Comparison of ENCODE assay signal across 25 cellular contexts in the genomic region with DNA sequence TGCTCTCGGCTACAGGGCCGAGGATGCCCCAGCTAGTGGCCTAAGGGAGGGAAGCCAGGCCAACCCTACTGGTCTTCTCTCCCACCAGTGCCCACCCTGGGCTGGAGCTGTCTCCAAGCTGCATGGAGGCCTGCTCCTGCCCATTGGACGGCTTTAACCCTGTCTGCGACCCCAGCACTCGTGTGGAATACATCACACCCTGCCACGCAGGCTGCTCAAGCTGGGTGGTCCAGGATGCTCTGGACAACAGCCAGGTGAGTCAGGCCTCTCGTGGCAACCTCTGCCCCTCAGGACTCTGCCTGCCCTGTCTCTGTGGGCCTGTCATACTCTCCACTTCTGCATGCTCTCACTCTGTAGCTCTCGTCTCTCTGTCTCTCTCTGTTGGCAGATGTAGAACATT. TPM values are rescaled to one million over a fixed set of nuclear protein-coding genes. Genes with fewer than 3 reads are reported as not detected.
DNase-seq lines count a peak whose midpoint lies in the region; ATAC-seq lines count a peak whose summit lies in the region.
"Had no signal": no experiment of that assay in that cellular context is flagged by ENCODE, and none has a peak within 500 bp of the region (broad histone marks: within the 10 kb centered on the region; RNA-seq: fewer than 3 reads in every experiment).

No MANE protein-coding gene starts in this region.

- H3K36me3 Mint-ChIP-seq in stimulated activated effector memory CD8-positive, alpha-beta T cell treated with anti-CD3 and anti-CD28 coated beads, Interleukin-12 subunit alpha, Interleukin-12 subunit beta, amount 100 ng/mL, for 72 hours = no peaks in the 10 kb centered on the region
- no peaks in the 10 kb centered on the region for H3K36me3 Mint-ChIP-seq in T-helper 17 cell (ENCODE audit: low read depth)
- H3K36me3 Mint-ChIP-seq: CD4-positive, CD25-positive, alpha-beta regulatory T cell had no signal

- H3K9me3 ChIP-seq in T-helper 17 cell (ENCODE audit: control insufficient read depth, low read length, poor library complexity, severe bottlenecking) = no peaks in the 10 kb centered on the region

- H3K27me3 Mint-ChIP-seq in T-helper 17 cell = peaks cover 12% of the 10 kb centered on the region

- no peak overlapping the region for H3K4me3 Mint-ChIP-seq in stimulated activated effector memory CD8-positive, alpha-beta T cell treated with anti-CD3 and anti-CD28 coated beads, Interleukin-12 subunit alpha, Interleukin-12 subunit beta, amount 100 ng/mL, for 72 hours
- H3K4me3 Mint-ChIP-seq in T-helper 17 cell = no peak overlapping the region
- H3K4me3 Mint-ChIP-seq: CD4-positive, CD25-positive, alpha-beta regulatory T cell had no signal

- peak overlapping the region; percentile 24 for H3K27ac ChIP-seq in layer of hippocampus (ENCODE audit: low read depth, low read length)
- H3K27ac ChIP-seq: KMS-11, PC-9, RWPE1 had no signal

- H3K9me3 Mint-ChIP-seq in stimulated activated effector memory CD8-positive, alpha-beta T cell treated with anti-CD3 and anti-CD28 coated beads, Interleukin-12 subunit alpha, Interleukin-12 subunit beta, amount 100 ng/mL, for 72 hours = no peaks in the 10 kb centered on the region
- H3K9me3 Mint-ChIP-seq: CD4-positive, CD25-positive, alpha-beta regulatory T cell had no signal

- DNase-seq in Daoy (ENCODE audit: low read depth) (peak; percentile 14), amniotic epithelial cell (ENCODE audit: low read depth) (peak; percentile 3), T-helper 17 cell (no peak), GM19238 (ENCODE audit: insufficient read length, low spot score) (no peak), SKM-1 treated with dmso at 0.1 percent for 144 hours (lab: John Stamatoyannopoulos, UW; ENCODE audit: unreplicated experiment) (no peak)
- no peak for DNase-seq in stimulated activated effector memory CD8-positive, alpha-beta T cell treated with anti-CD3 and anti-CD28 coated beads, Interleukin-12 subunit alpha, Interleukin-12 subunit beta, amount 100 ng/mL, for 72 hours (ENCODE audit: low spot score in 2 of 2)
- DNase-seq: CD4-positive, CD25-positive, alpha-beta regulatory T cell; COR-L47; DMS 273 treated with DMSO at 0.1 percent for 48 hours; GF-D8; GOT3; MV-4-11; NCI-H1417 treated with DMSO at 0.1 percent for 48 hours; NCI-H187 treated with DMSO at 0.1 percent for 48 hours; NCI-H2227 treated with DMSO at 0.1 percent for 48 hours; NCI-H510A treated with DMSO at 0.1 percent for 48 hours; PC-9; SIG-M5 had no signal

- no peaks in the 10 kb centered on the region for H3K4me1 Mint-ChIP-seq in stimulated activated effector memory CD8-positive, alpha-beta T cell treated with anti-CD3 and anti-CD28 coated beads, Interleukin-12 subunit alpha, Interleukin-12 subunit beta, amount 100 ng/mL, for 72 hours
- peaks cover 2% of the 10 kb centered on the region for H3K4me1 Mint-ChIP-seq in T-helper 17 cell
- H3K4me1 Mint-ChIP-seq: CD4-positive, CD25-positive, alpha-beta regulatory T cell had no signal

- ATAC-seq in stimulated activated effector memory CD8-positive, alpha-beta T cell treated with anti-CD3 and anti-CD28 coated beads, Interleukin-12 subunit alpha, Interleukin-12 subunit beta, amount 100 ng/mL, for 72 hours = no peak
- ATAC-seq in T-helper 17 cell (no peak), HG03139 (IDR thresholded peaks at IDR 0.05; ENCODE audit: unreplicated experiment) (no peak)
- ATAC-seq: GM12878, HCT116, HepG2 had no signal

- H3K27me3 ChIP-seq in layer of hippocampus (ENCODE audit: control insufficient read depth, insufficient read depth, low read length) = peaks cover 2% of the 10 kb centered on the region

- H3K27ac Mint-ChIP-seq in stimulated activated effector memory CD8-positive, alpha-beta T cell treated with anti-CD3 and anti-CD28 coated beads, Interleukin-12 subunit alpha, Interleukin-12 subunit beta, amount 100 ng/mL, for 72 hours = peak overlapping the region; percentile 53
- H3K27ac Mint-ChIP-seq in T-helper 17 cell = no peak overlapping the region
- H3K27ac Mint-ChIP-seq: CD4-positive, CD25-positive, alpha-beta regulatory T cell had no signal

RNA-seq across cellular contexts. Expression of a gene that starts 44.1 kb away (rescaled TPM):
- total RNA-seq in Daoy (2014; rRNA removed; shearing (Covaris generic)) = not detected in 2 replicates
- under 1 TPM; 0.42 to 0.60 TPM for total RNA-seq in T-helper 17 cell
- total RNA-seq: GM12878, HepG2, PC-9 had no signal

RNA-seq across cellular contexts. Expression of a gene that starts 45.5 kb away (rescaled TPM):
- 0.15 and 0.51 TPM in 2 replicates for total RNA-seq in Daoy (2014; rRNA removed; shearing (Covaris generic))
- not detected for total RNA-seq in T-helper 17 cell
- total RNA-seq: CD4-positive, CD25-positive, alpha-beta regulatory T cell had no signal

Comparison
In these comparisons a context has a peak if more than half of its experiments do, and no peak if none do; other contexts are left out.
1. DNase-seq: peak in Daoy (single experiment) and amniotic epithelial cell (single experiment); none in stimulated activated effector memory CD8-positive, alpha-beta T cell treated with anti-CD3 and anti-CD28 coated beads, Interleukin-12 subunit alpha, Interleukin-12 subunit beta, amount 100 ng/mL, for 72 hours (0 of 2), T-helper 17 cell (0 of 3), GM19238 (single experiment) and SKM-1 treated with dmso at 0.1 percent for 144 hours (single experiment).